In the genomic region with DNA sequence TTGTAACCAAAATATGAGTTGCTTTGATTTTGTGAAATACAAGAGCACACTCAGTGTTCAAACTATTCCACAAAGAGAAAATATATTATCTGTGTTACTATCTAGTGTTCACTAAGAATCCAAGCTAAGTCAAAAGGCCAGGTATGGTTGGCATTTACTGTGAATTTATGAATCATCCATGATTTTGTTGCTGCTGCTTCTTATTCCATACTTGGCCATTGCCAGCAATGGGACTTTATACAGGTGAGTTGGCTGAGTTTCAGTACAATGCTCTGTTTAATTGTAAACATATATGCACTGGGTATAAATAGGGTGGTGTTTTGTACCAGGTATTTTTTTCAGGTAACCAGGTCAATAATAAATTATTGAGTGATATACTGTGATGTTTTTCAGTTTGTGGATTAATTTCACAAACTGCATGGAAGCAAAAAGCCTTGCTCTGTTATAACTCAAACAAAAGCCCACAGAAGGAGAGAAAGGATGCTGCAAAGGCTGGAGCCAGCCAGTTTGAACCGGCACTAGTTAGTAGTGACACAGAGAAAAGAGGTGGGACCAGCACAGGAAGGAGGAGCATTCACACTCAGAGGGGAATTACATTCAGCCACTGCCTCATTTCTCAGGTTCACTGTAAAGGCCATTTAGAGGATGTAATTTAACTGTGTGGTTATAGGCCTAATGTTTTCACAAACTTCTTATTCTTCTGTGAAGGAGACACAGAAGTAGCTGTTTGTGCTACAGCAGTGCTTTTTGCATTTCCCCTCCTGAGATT, we compare ENCODE assay signal across 8 cellular contexts.
A peak's percentile ranks its signal among the peaks of the same experiment; 100 is the strongest.
DNase-seq lines count a peak whose midpoint lies in the region; ATAC-seq, FAIRE-seq and TF ChIP-seq lines count a peak whose summit lies in the region.

No MANE protein-coding gene starts in this region.

- no peak for TF ChIP-seq CTCF in neural progenitor cell (IDR thresholded peaks at IDR 0.05)

- peak overlapping the region; percentile 91 for H3K27ac ChIP-seq in neural progenitor cell

- no peak for FAIRE-seq in RCC 7860 (lab: Jason Lieb, UNC)

- peak overlapping the region; percentile 43 for H3K9ac ChIP-seq in neural progenitor cell

- H3K27me3 Mint-ChIP-seq in effector memory CD8-positive, alpha-beta T cell: no peaks in the 10 kb centered on the region
- peaks cover 2% of the 10 kb centered on the region for H3K27me3 Mint-ChIP-seq in neural progenitor cell (ENCODE audit: insufficient read depth, low read depth)

- peaks cover 9% of the 10 kb centered on the region for H3F3A ChIP-seq in neural progenitor cell (ENCODE audit: low read depth)

- no peaks in the 10 kb centered on the region for H4K20me1 ChIP-seq in neural progenitor cell (ENCODE audit: low read depth)

- H2AFZ ChIP-seq in neural progenitor cell (replicated peaks): peak overlapping the region; percentile 35

- peak overlapping the region; percentile 39 for H3K4me2 ChIP-seq in neural progenitor cell

- ATAC-seq in GM19467 (IDR thresholded peaks at IDR 0.05; ENCODE audit: unreplicated experiment) (peak; percentile 97), HG03432 (IDR thresholded peaks at IDR 0.05; ENCODE audit: unreplicated experiment) (peak; percentile 100)
- peak; percentile 91 for ATAC-seq in effector memory CD8-positive, alpha-beta T cell (replicated peaks)

- peak; percentile 53 for DNase-seq in DMS79 treated with DMSO at 0.1 percent for 48 hours (lab: John Stamatoyannopoulos, UW)
- peak; percentile 23 for DNase-seq in RCC 7860 (ENCODE audit: low spot score)
- peak in 1 of 3 experiments; percentile 34 for DNase-seq in effector memory CD8-positive, alpha-beta T cell
- peak; percentile 74 for DNase-seq in neural progenitor cell (ENCODE audit: low spot score)
- DNase-seq in NCI-H526 treated with DMSO at 0.1 percent for 48 hours (lab: John Stamatoyannopoulos, UW): no peak
- no peak for DNase-seq in putamen (ENCODE audit: low spot score)

- peaks cover 39% of the 10 kb centered on the region for H3K79me2 ChIP-seq in neural progenitor cell (ENCODE audit: low read depth)

- no peak overlapping the region for H3K4me3 Mint-ChIP-seq in effector memory CD8-positive, alpha-beta T cell
- no peak overlapping the region for H3K4me3 Mint-ChIP-seq in neural progenitor cell

- no peak overlapping the region for H3K4me3 ChIP-seq in neural progenitor cell

- H3K36me3 Mint-ChIP-seq in effector memory CD8-positive, alpha-beta T cell (ENCODE audit: insufficient read depth): no peaks in the 10 kb centered on the region
- peaks cover 10% of the 10 kb centered on the region for H3K36me3 Mint-ChIP-seq in neural progenitor cell

- no peaks in the 10 kb centered on the region for H3K9me3 Mint-ChIP-seq in effector memory CD8-positive, alpha-beta T cell
- H3K9me3 Mint-ChIP-seq in neural progenitor cell: no peaks in the 10 kb centered on the region

- no peaks in the 10 kb centered on the region for H3K36me3 ChIP-seq in neural progenitor cell

- peak overlapping the region; percentile 42 to 44 for H3K27ac Mint-ChIP-seq in effector memory CD8-positive, alpha-beta T cell
- peak overlapping the region; percentile 75 for H3K27ac Mint-ChIP-seq in neural progenitor cell

- H3K9me3 ChIP-seq in neural progenitor cell (ENCODE audit: low read depth): no peaks in the 10 kb centered on the region

- H3K4me1 ChIP-seq in neural progenitor cell: peaks cover 24% of the 10 kb centered on the region

- no peaks in the 10 kb centered on the region for H3K27me3 ChIP-seq in neural progenitor cell

- peaks cover 4% of the 10 kb centered on the region in 2 donors for H3K4me1 Mint-ChIP-seq in effector memory CD8-positive, alpha-beta T cell (ENCODE audit: low read depth in 2 of 2)
- H3K4me1 Mint-ChIP-seq in neural progenitor cell: peaks cover 27% of the 10 kb centered on the region

Comparison
In these comparisons a context has a peak if more than half of its experiments do, and no peak if none do; other contexts are left out.
1. DNase-seq: peak in DMS79 treated with DMSO at 0.1 percent for 48 hours (single experiment), RCC 7860 (single experiment) and neural progenitor cell (single experiment); none in NCI-H526 treated with DMSO at 0.1 percent for 48 hours (single experiment) and putamen (single experiment).
2. Peak in every context shown above with its lines, with median percentiles within 50 percentile points of each other: ATAC-seq.